In the genomic region with DNA sequence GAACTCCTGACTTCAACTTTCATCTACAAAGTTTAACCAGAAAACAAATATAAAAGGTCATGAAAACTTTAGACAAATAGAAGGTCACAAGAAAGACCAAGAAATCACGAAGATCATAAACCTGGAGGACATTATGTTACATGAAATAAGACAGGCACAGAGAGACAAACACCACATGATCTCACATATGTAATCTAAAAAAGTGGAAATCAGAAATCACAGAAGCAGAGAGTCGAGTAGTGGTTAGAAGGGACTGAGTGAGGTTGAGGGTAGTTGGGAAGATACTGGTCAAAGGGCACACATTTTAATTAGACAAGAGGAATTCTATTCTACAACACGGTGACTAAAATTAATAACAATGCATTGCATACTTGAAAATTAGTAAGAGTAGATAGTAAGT, we compare ENCODE assay signal across 9 cellular contexts. TPM values are rescaled to one million over a fixed set of nuclear protein-coding genes. Genes with fewer than 3 reads are reported as not detected.
DNase-seq lines count a peak whose midpoint lies in the region; ATAC-seq, FAIRE-seq and TF ChIP-seq lines count a peak whose summit lies in the region.
"Had no signal": no experiment of that assay in that cellular context is flagged by ENCODE, and none has a peak within 500 bp of the region (broad histone marks: within the 10 kb centered on the region; RNA-seq: fewer than 3 reads in every experiment).

No MANE protein-coding gene starts in this region.

- H3K4me3 Mint-ChIP-seq in brain (peak overlapping the region; percentile 78 to 89 (median 81)), naive B cell (peak overlapping the region; percentile 0 to 87 (median 44))

- peaks cover 2 to 8% (median 3%) of the 10 kb centered on the region in 5 experiments for H3K9me3 Mint-ChIP-seq in brain
- peaks cover 0 to 8% (median 0%) of the 10 kb centered on the region in 7 donors for H3K9me3 Mint-ChIP-seq in naive B cell

- H3K4me1 Mint-ChIP-seq in brain (peaks cover 33% of the 10 kb centered on the region), naive B cell (peaks cover 18 to 22% (median 20%) of the 10 kb centered on the region in 3 donors)

- no peak for ATAC-seq in naive B cell (ENCODE audit: low read depth in 2 of 2)
- no peak for ATAC-seq in HG03095 (IDR thresholded peaks at IDR 0.05; ENCODE audit: unreplicated experiment)

- no peak for FAIRE-seq in RCC 7860 (lab: Jason Lieb, UNC)

- H3K4me3 ChIP-seq in Jurkat, Clone E6-1 (ENCODE audit: low read length) = peak overlapping the region; percentile 82

- peak; percentile 4 for DNase-seq in EL
- DNase-seq in Jurkat, Clone E6-1 (ENCODE audit: low read depth, low spot score) = no peak
- DNase-seq in naive B cell = no peak
- no peak for DNase-seq in RCC 7860 (ENCODE audit: low spot score)
- no peak for DNase-seq in GM03348 (ENCODE audit: low spot score)
- DNase-seq in HuH-7 (ENCODE audit: low spot score) = no peak
- DNase-seq: NCI-H226 had no signal

- no peak for TF ChIP-seq CTCF in brain (conservative IDR thresholded peaks at IDR 0.05)

- H3K36me3 Mint-ChIP-seq in brain = peaks cover 17% of the 10 kb centered on the region
- peaks cover 2 to 8% of the 10 kb centered on the region in 2 donors for H3K36me3 Mint-ChIP-seq in naive B cell

- H3K27me3 Mint-ChIP-seq in brain = peaks cover 7% of the 10 kb centered on the region
- no peaks in the 10 kb centered on the region for H3K27me3 Mint-ChIP-seq in naive B cell

- H3K27ac Mint-ChIP-seq in brain = peak overlapping the region; percentile 12 to 74 (median 23)
- peak overlapping the region in 5 of 6 donors; percentile 3 to 84 (median 27) for H3K27ac Mint-ChIP-seq in naive B cell

RNA-seq across cellular contexts. Expression of gene GCFC2, which starts 1.4 kb away (rescaled TPM):
- 35.7 TPM for polyA plus RNA-seq in Jurkat, Clone E6-1 (2012; ENCODE audit: insufficient read depth, insufficient read length)
- polyA plus RNA-seq in brain (ENCODE audit: insufficient read depth, low read depth, low replicate concordance) (7.1 TPM), naive B cell (ENCODE audit: low read depth in 6 of 6) (10 to 100 TPM; 24.6 to 37.0 (median 29.9) TPM)
